7 cellular contexts compared by ENCODE assay signal in the genomic region with DNA sequence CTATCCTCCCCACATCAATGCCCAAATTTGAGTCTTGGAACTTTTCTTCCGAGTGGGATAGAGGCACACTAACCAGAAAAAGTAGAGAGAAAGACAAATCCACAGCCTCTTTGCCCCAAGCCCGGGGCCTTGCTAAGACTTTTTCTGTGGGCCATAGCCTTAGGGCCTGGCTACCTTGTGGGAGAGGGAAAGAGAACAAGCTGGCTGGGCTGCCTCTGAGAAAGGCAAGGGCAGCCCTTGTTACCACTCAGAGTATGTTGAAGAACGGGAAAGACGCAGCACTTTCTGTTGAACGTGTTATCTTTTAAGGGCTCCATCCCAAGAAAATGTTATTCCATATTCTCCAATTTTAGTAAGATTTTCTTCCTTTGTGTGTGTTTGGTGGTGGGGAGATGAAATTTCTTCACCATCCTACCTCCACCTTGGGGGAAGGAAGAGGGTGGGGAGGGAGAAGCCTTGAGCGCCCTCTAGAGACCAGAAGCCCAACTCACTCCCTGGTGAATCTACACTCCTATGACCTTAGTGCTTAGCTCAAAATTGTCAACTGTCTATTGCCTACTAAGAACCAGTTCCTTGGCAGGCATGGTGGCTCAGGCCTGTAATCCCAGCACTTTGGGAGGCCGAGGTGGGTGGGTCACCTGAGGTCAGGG. TPM values are rescaled to one million over a fixed set of nuclear protein-coding genes. Genes with fewer than 3 reads are reported as not detected.
A peak's percentile ranks its signal among the peaks of the same experiment; 100 is the strongest.
DNase-seq lines count a peak whose midpoint lies in the region; ATAC-seq, FAIRE-seq and TF ChIP-seq lines count a peak whose summit lies in the region.

No MANE protein-coding gene starts in this region.

- peaks cover 19% of the 10 kb centered on the region for H3K79me2 ChIP-seq in endothelial cell of umbilical vein (ENCODE audit: control insufficient read depth, insufficient read depth, low read length)

- no TSS peak for BruUV-seq in endothelial cell of umbilical vein (replicated peaks; lab: Mats Ljungman, UMichigan)

- ATAC-seq in pancreas: no peak

- no peaks in the 10 kb centered on the region for H3K36me3 ChIP-seq in endothelial cell of umbilical vein (ENCODE audit: control insufficient read depth in 2 of 2, extremely low read depth in 1 of 2, insufficient read depth in 2 of 2, low read length in 2 of 2)
- peaks cover 0 to 18% (median 0%) of the 10 kb centered on the region in 6 donors for H3K36me3 ChIP-seq in spleen
- no peaks in the 10 kb centered on the region for H3K36me3 ChIP-seq in pancreas

- dilution Hi-C loops in endothelial cell of umbilical vein (cut with MboI; ENCODE audit: extremely low pct_ligation_motif_present, low sequenced_read_pairs): no loop called here

- CTCF ChIA-PET in endothelial cell of umbilical vein (lab: Charles Lee): interaction anchor here (0.5 to 1.6 kb wide), 23 partner anchors 9 to 402 kb away, joined by 3 to 12 read pairs (median 4); no protein-coding TSS in a partner anchor

- intact Hi-C loops in endothelial cell of umbilical vein (cut with micrococcal nuclease) (no loop called here), spleen (cut with DNase I; ENCODE audit: low total_unique reads) (no loop called here), pancreas (cut with DNase I) (no loop called here)

- POLR2A ChIA-PET in endothelial cell of umbilical vein (lab: Charles Lee): no interaction called here

- TF ChIP-seq POLR2A in endothelial cell of umbilical vein (IDR thresholded peaks at IDR 0.05; ENCODE audit: low read depth, low read length) (no peak), spleen (IDR thresholded peaks at IDR 0.05) (no peak)

- no peak overlapping the region for H3K4me2 ChIP-seq in endothelial cell of umbilical vein (ENCODE audit: insufficient read depth, low read length)

- no peak overlapping the region for H3K9ac ChIP-seq in endothelial cell of umbilical vein (replicated peaks; ENCODE audit: extremely low read depth, insufficient read depth, low read length)

- H3K27me3 ChIP-seq in endothelial cell of umbilical vein (ENCODE audit: control insufficient read depth in 2 of 2, insufficient read depth in 2 of 2, low read length in 2 of 2) (no peaks in the 10 kb centered on the region), spleen (replicated peaks in 1 of 7) (no peaks in the 10 kb centered on the region), pancreas (no peaks in the 10 kb centered on the region)

- WGBS in spleen, 5 donors: 77 to 85% (median 81%) methylated on average over 7 of the region's 7 CpGs
- WGBS in pancreas, 2 donors: 79 to 82% methylated on average over 7 of the region's 7 CpGs

- H3K4me1 ChIP-seq in endothelial cell of umbilical vein (ENCODE audit: control insufficient read depth, extremely low read depth, insufficient read depth, low read length): peaks cover 7% of the 10 kb centered on the region
- H3K4me1 ChIP-seq in spleen: peaks cover 0 to 54% (median 28%) of the 10 kb centered on the region in 6 donors
- H3K4me1 ChIP-seq in pancreas: peaks cover 0 to 9% (median 7%) of the 10 kb centered on the region in 3 donors

- no peak for FAIRE-seq in endothelial cell of umbilical vein (lab: Jason Lieb, UNC)
- no peak for FAIRE-seq in pancreas (lab: Jason Lieb, UNC)

- H3K4me3 ChIP-seq in endothelial cell of umbilical vein (replicated peaks in 1 of 3; ENCODE audit: insufficient read depth in 1 of 3, low read depth in 1 of 3, low read length in 3 of 3): no peak overlapping the region
- H3K4me3 ChIP-seq in spleen: no peak overlapping the region
- no peak overlapping the region for H3K4me3 ChIP-seq in pancreas

- no peaks in the 10 kb centered on the region for H3K9me1 ChIP-seq in endothelial cell of umbilical vein (replicated peaks; ENCODE audit: control insufficient read depth, extremely low read depth, insufficient read depth, low read length)

- no peak overlapping the region for H2AFZ ChIP-seq in endothelial cell of umbilical vein (ENCODE audit: low read depth, low read length)

- no peaks in the 10 kb centered on the region for H4K20me1 ChIP-seq in endothelial cell of umbilical vein (replicated peaks; ENCODE audit: control insufficient read depth, extremely low read depth, insufficient read depth, low read length)

- peak; percentile 59 for TF ChIP-seq RAD21 in Ishikawa (IDR thresholded peaks at IDR 0.05; ENCODE audit: low read depth)

- H3K27ac ChIP-seq in endothelial cell of umbilical vein (ENCODE audit: insufficient read depth, low read depth, low read length): no peak overlapping the region
- peak overlapping the region in 4 of 8 donors; percentile 24 to 64 (median 42) for H3K27ac ChIP-seq in spleen
- no peak overlapping the region for H3K27ac ChIP-seq in pancreas

- no peaks in the 10 kb centered on the region for H3K9me3 ChIP-seq in endothelial cell of umbilical vein (replicated peaks; ENCODE audit: control insufficient read depth, insufficient read depth, low read length)
- H3K9me3 ChIP-seq in spleen: no peaks in the 10 kb centered on the region
- no peaks in the 10 kb centered on the region for H3K9me3 ChIP-seq in pancreas

- TF ChIP-seq CTCF in endothelial cell of umbilical vein (IDR thresholded peaks at IDR 0.05; ENCODE audit: extremely low read depth in 1 of 2, insufficient read depth in 1 of 2, low read depth in 1 of 2, low read length in 2 of 2) (peak; percentile 44 to 57), spleen (IDR thresholded peaks at IDR 0.05 in 8 of 11, conservative IDR thresholded peaks at IDR 0.05 in 3 of 11) (peak in 6 of 11 experiments; percentile 32 to 60 (median 52)), pancreas (IDR thresholded peaks at IDR 0.05) (no peak)

- no peak for TF ChIP-seq EP300 in Ishikawa (IDR thresholded peaks at IDR 0.05; ENCODE audit: borderline replicate concordance)

- DNase-seq in EL (peak; percentile 37), UCSD-AML1 (lab: John Stamatoyannopoulos, UW; ENCODE audit: unreplicated experiment) (peak; percentile 27), endothelial cell of umbilical vein (ENCODE audit: low read depth, low spot score) (peak; percentile 14), spleen (no peak), anterior cingulate cortex (lab: John Stamatoyannopoulos, UW) (no peak), pancreas (no peak)

TF ChIP-seq in Ishikawa, 13 proteins besides CTCF, POLR2A, EP300 and RAD21 (continues in another document):
- no peak for TF ChIP-seq MAX (IDR thresholded peaks at IDR 0.05)
- TF ChIP-seq CREB1 (IDR thresholded peaks at IDR 0.05; ENCODE audit: low read depth): no peak
- TF ChIP-seq TAF1 (IDR thresholded peaks at IDR 0.05; ENCODE audit: low read depth): no peak
- TF ChIP-seq YY1 (IDR thresholded peaks at IDR 0.05; ENCODE audit: low read depth): no peak
- no peak for TF ChIP-seq ZBTB7A (IDR thresholded peaks at IDR 0.05; ENCODE audit: low read depth)
- TF ChIP-seq TCF12 (IDR thresholded peaks at IDR 0.05; ENCODE audit: low read depth): no peak
- TF ChIP-seq NFIC (IDR thresholded peaks at IDR 0.05): no peak

TF ChIP-seq in endothelial cell of umbilical vein, 7 proteins besides CTCF, POLR2A, EP300 and RAD21:
- TF ChIP-seq MYC (IDR thresholded peaks at IDR 0.05; ENCODE audit: low read depth, low read length) (no peak), FOS (IDR thresholded peaks at IDR 0.05; ENCODE audit: borderline replicate concordance, insufficient read depth, low read length) (no peak), MAX (IDR thresholded peaks at IDR 0.05; ENCODE audit: insufficient read depth, insufficient read length) (no peak), EZH2 (IDR thresholded peaks at IDR 0.05; ENCODE audit: borderline replicate concordance, low read depth, low read length, severe bottlenecking) (no peak)

RNA-seq across cellular contexts. Expression of gene NRF1, which starts 3.9 kb away (rescaled TPM):
- total RNA-seq in endothelial cell of umbilical vein: 17.4 and 20.3 TPM in 2 replicates
- 12.3 and 14.6 TPM in 2 replicates for polyA plus RNA-seq in endothelial cell of umbilical vein
- 10.7 and 11.5 TPM in 2 replicates for polyA plus RNA-seq in endothelial cell of umbilical vein (2011; cell fraction: cytosol; rRNA removed)
- 33.9 and 34.1 TPM in 2 replicates for polyA plus RNA-seq in endothelial cell of umbilical vein (2011; cell fraction: nucleus; rRNA removed)
- 8.0 and 10.5 TPM in 2 replicates for polyA plus RNA-seq in endothelial cell of umbilical vein (2012)
- 47.2 and 53.1 TPM in 2 replicates for polyA minus RNA-seq in endothelial cell of umbilical vein
- 17.7 TPM for polyA minus RNA-seq in endothelial cell of umbilical vein (2011; cell fraction: cytosol; rRNA and poly(A)+ RNA removed)
- 37.5 and 63.6 TPM in 2 replicates for polyA minus RNA-seq in endothelial cell of umbilical vein (2011; cell fraction: nucleus; rRNA and poly(A)+ RNA removed)
- 10 to 100 TPM; 14.7 to 27.9 (median 25.4) TPM for total RNA-seq in spleen
- 10 to 100 TPM in 1 of 3 donors, 1 to 10 TPM in 2; 6.7 to 11.6 (median 8.8) TPM for polyA plus RNA-seq in spleen
- total RNA-seq in pancreas: 10 to 100 TPM in 1 of 6 donors, 1 to 10 TPM in 5; 5.5 to 11.2 (median 7.0) TPM
- 1 to 10 TPM; 6.5 to 8.1 TPM for polyA plus RNA-seq in pancreas

Comparison
In these comparisons a context has a peak if more than half of its experiments do, and no peak if none do; other contexts are left out.
1. DNase-seq: peak in EL (single experiment), UCSD-AML1 (single experiment) and endothelial cell of umbilical vein (single experiment); none in spleen (single experiment), anterior cingulate cortex (0 of 58) and pancreas (0 of 6).
2. CTCF ChIP-seq: peak in endothelial cell of umbilical vein (2 of 2) and spleen (6 of 11); none in pancreas (0 of 4).